ENCODE assay signal across 2 cellular contexts in genomic region chr2:11457935-11458334, GRCh38.
TF ChIP-seq lines count a peak whose summit lies in the region.

No MANE protein-coding gene starts in this region.

TF ChIP-seq in IMR-90, 13 proteins besides CTCF, POLR2A, EP300 and RAD21:
- TF ChIP-seq RCOR1 (IDR thresholded peaks at IDR 0.05; ENCODE audit: insufficient replicate concordance, low read length), result no peak
- TF ChIP-seq, protein P1, sequence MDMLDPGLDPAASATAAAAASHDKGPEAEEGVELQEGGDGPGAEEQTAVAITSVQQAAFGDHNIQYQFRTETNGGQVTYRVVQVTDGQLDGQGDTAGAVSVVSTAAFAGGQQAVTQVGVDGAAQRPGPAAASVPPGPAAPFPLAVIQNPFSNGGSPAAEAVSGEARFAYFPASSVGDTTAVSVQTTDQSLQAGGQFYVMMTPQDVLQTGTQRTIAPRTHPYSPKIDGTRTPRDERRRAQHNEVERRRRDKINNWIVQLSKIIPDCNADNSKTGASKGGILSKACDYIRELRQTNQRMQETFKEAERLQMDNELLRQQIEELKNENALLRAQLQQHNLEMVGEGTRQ (IDR thresholded peaks at IDR 0.05; ENCODE audit: low read depth, low read length), result no peak
- TF ChIP-seq SMC3 (IDR thresholded peaks at IDR 0.05; ENCODE audit: low read depth, low read length), result no peak
- TF ChIP-seq, protein P2, sequence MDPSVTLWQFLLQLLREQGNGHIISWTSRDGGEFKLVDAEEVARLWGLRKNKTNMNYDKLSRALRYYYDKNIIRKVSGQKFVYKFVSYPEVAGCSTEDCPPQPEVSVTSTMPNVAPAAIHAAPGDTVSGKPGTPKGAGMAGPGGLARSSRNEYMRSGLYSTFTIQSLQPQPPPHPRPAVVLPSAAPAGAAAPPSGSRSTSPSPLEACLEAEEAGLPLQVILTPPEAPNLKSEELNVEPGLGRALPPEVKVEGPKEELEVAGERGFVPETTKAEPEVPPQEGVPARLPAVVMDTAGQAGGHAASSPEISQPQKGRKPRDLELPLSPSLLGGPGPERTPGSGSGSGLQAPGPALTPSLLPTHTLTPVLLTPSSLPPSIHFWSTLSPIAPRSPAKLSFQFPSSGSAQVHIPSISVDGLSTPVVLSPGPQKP (IDR thresholded peaks at IDR 0.05; ENCODE audit: borderline replicate concordance, low read depth, low read length), result no peak
- TF ChIP-seq CEBPB (IDR thresholded peaks at IDR 0.05; ENCODE audit: low read depth, low read length), result no peak
- TF ChIP-seq MXI1 (IDR thresholded peaks at IDR 0.05; ENCODE audit: borderline replicate concordance, low read depth, low read length), result no peak
- no peak for TF ChIP-seq CHD1 (IDR thresholded peaks at IDR 0.05; ENCODE audit: low read depth, low read length)
- TF ChIP-seq NFE2L2 (IDR thresholded peaks at IDR 0.05; ENCODE audit: low read depth, low read length), result no peak
- TF ChIP-seq MAZ (IDR thresholded peaks at IDR 0.05; ENCODE audit: borderline replicate concordance, low read depth, low read length), result no peak
- TF ChIP-seq RFX5 (IDR thresholded peaks at IDR 0.05; ENCODE audit: low read depth, low read length), result no peak
- TF ChIP-seq FOS (IDR thresholded peaks at IDR 0.05; ENCODE audit: low read depth, low read length), result no peak
- TF ChIP-seq MAFK (IDR thresholded peaks at IDR 0.05; ENCODE audit: low read depth, low read length), result no peak

TF ChIP-seq in K562, 482 proteins besides CTCF, POLR2A, EP300 and RAD21:
- TF ChIP-seq MYC (IDR thresholded peaks at IDR 0.05; ENCODE audit: low read depth, low read length) (no peak), MYC (CRISPR knock-in tag; IDR thresholded peaks at IDR 0.05; ENCODE audit: borderline replicate concordance, low read depth) (no peak), PBX2 (CRISPR knock-in tag; IDR thresholded peaks at IDR 0.05; ENCODE audit: low read depth) (no peak), PBX2 (tag; conservative IDR thresholded peaks at IDR 0.05; ENCODE audit: low read depth) (0 out of 2 replicates have a peak, but pooled peaks have one; percentile 10), MEIS2 (IDR thresholded peaks at IDR 0.05; ENCODE audit: partially characterized antibody) (peak; percentile 20)
